Comparison of ENCODE assay signal across 9 cellular contexts in the genomic region with DNA sequence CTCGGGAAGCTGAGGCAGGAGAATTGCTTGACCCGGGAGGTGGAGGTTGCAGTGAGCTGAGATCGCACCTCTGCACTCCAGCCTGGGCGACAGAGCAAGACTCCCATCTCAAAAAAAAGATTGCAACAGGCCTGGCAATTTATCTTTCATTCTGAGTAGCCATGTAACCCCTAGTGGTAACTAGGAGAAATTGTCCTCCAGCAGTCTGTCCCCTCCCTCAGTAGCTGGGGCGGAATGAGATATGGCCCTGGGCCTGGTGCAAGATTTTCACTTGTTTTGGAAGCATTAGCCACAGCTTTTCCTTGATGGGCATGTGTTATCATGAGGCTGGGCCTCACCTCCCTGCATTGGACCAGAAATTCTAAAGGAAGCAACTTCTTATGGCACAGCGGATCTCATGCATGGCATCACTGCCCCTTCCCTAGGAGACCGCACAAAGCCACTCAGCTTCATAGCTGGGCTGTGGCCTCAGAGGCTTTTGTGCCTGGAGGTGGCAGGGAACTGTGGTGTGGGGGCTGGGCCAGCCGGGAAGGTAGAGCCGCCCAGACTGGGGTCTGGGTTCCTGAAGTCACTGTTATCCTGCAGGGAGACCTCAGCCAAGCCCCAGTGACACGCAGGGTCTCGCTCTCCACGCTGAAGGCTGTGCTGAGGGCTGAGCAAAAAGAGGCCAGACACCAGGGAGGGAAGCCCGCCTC. TPM values are rescaled to one million over a fixed set of nuclear protein-coding genes. Genes with fewer than 3 reads are reported as not detected.
DNase-seq lines count a peak whose midpoint lies in the region; ATAC-seq and TF ChIP-seq lines count a peak whose summit lies in the region.
"Had no signal": no experiment of that assay in that cellular context is flagged by ENCODE, and none has a peak within 500 bp of the region (broad histone marks: within the 10 kb centered on the region; RNA-seq: fewer than 3 reads in every experiment).

No MANE protein-coding gene starts in this region.

- TF ChIP-seq POLR2A in spleen (IDR thresholded peaks at IDR 0.05) = no peak

- CTCF ChIA-PET in activated CD4-positive, alpha-beta memory T cell treated with anti-CD3 and anti-CD28 coated beads, Interleukin-2, amount 10 ng/mL, durations not matched to agents 7 days and 5 days (lab: Charles Lee) = interaction anchor here (1.3 kb wide), 1 partner anchor 27 kb away, joined by 5 read pairs; no protein-coding TSS in a partner anchor

- H3K36me3 Mint-ChIP-seq in activated CD4-positive, alpha-beta memory T cell treated with anti-CD3 and anti-CD28 coated beads, Interleukin-2, amount 10 ng/mL, durations not matched to agents 7 days and 5 days (ENCODE audit: low read depth) = no peaks in the 10 kb centered on the region

- H3K27ac ChIP-seq in heart right ventricle (no peak overlapping the region), spleen (no peak overlapping the region)

- H3K4me3 ChIP-seq in heart right ventricle (no peak overlapping the region), fibroblast of pulmonary artery (replicated peaks; ENCODE audit: low read depth, low read length) (no peak overlapping the region), spleen (no peak overlapping the region)

- peak in 8 of 9 donors; percentile 15 to 48 (median 42) for TF ChIP-seq CTCF in heart right ventricle (IDR thresholded peaks at IDR 0.05)
- TF ChIP-seq CTCF in fibroblast of pulmonary artery (IDR thresholded peaks at IDR 0.05; ENCODE audit: low read length, missing control alignments) = peak; percentile 59
- TF ChIP-seq CTCF in spleen (IDR thresholded peaks at IDR 0.05 in 8 of 11, conservative IDR thresholded peaks at IDR 0.05 in 3 of 11) = peak in 8 of 11 experiments; percentile 12 to 55 (median 37)

- 71 to 77% methylated on average over 13 of the region's 13 CpGs for WGBS in heart right ventricle, 2 donors
- whole genome bisulfite sequencing in spleen, 5 donors = 81 to 88% (median 83%) methylated on average over 13 of the region's 13 CpGs

- H3K4me1 ChIP-seq in heart right ventricle (peaks cover 0 to 26% (median 13%) of the 10 kb centered on the region in 9 donors), spleen (no peaks in the 10 kb centered on the region)

- intact Hi-C loops in heart right ventricle (cut with DNase I) (no loop called here), cardiac septum (cut with DNase I) (no loop called here), spleen (cut with DNase I; ENCODE audit: low total_unique reads) (no loop called here)

- H3K4me1 Mint-ChIP-seq in activated CD4-positive, alpha-beta memory T cell treated with anti-CD3 and anti-CD28 coated beads, Interleukin-2, amount 10 ng/mL, durations not matched to agents 7 days and 5 days = no peaks in the 10 kb centered on the region

- peak in 2 of 8 donors; percentile 19 to 30 for ATAC-seq in heart right ventricle

- no peak for DNase-seq in heart right ventricle
- DNase-seq in cardiac septum (ENCODE audit: low spot score) = no peak
- peak; percentile 34 for DNase-seq in RPMI8226
- peak; percentile 47 for DNase-seq in fibroblast of pulmonary artery (ENCODE audit: low read depth)
- no peak for DNase-seq in spleen
- DNase-seq in stimulated activated CD4-positive, alpha-beta T cell treated with anti-CD3 and anti-CD28 coated beads, Interleukin-12 subunit alpha, Interleukin-12 subunit beta, amount 100 ng/mL, for 4 hours = no peak
- DNase-seq in activated CD4-positive, alpha-beta memory T cell treated with anti-CD3 and anti-CD28 coated beads, Interleukin-2, amount 10 ng/mL, durations not matched to agents 7 days and 5 days = no peak
- no peak for DNase-seq in activated CD4-positive, alpha-beta T cell treated with anti-CD3 and anti-CD28 coated beads for 4 hours
- DNase-seq: activated T-cell treated with anti-CD3 and anti-CD28 coated beads, Interleukin-2, amount 50 U/mL, for 4 hours had no signal

- H3K27me3 ChIP-seq in heart right ventricle = no peaks in the 10 kb centered on the region
- no peaks in the 10 kb centered on the region for H3K27me3 ChIP-seq in spleen (replicated peaks in 1 of 7)

- H3K9me3 ChIP-seq in heart right ventricle (no peaks in the 10 kb centered on the region), spleen (no peaks in the 10 kb centered on the region)

- POLR2A ChIA-PET in activated CD4-positive, alpha-beta memory T cell treated with anti-CD3 and anti-CD28 coated beads, Interleukin-2, amount 10 ng/mL, durations not matched to agents 7 days and 5 days (lab: Charles Lee) = no interaction called here

- no peaks in the 10 kb centered on the region for H3K9me3 Mint-ChIP-seq in activated CD4-positive, alpha-beta memory T cell treated with anti-CD3 and anti-CD28 coated beads, Interleukin-2, amount 10 ng/mL, durations not matched to agents 7 days and 5 days
- H3K9me3 Mint-ChIP-seq: activated T-cell treated with anti-CD3 and anti-CD28 coated beads, Interleukin-2, amount 50 U/mL, for 4 hours had no signal

- H3K36me3 ChIP-seq in heart right ventricle (peaks cover 0 to 32% (median 0%) of the 10 kb centered on the region in 9 donors), spleen (peaks cover 0 to 46% (median 11%) of the 10 kb centered on the region in 6 donors)

- H3K27ac Mint-ChIP-seq in activated CD4-positive, alpha-beta memory T cell treated with anti-CD3 and anti-CD28 coated beads, Interleukin-2, amount 10 ng/mL, durations not matched to agents 7 days and 5 days = no peak overlapping the region

- no peaks in the 10 kb centered on the region for H3K27me3 Mint-ChIP-seq in activated CD4-positive, alpha-beta memory T cell treated with anti-CD3 and anti-CD28 coated beads, Interleukin-2, amount 10 ng/mL, durations not matched to agents 7 days and 5 days

- no peak overlapping the region for H3K4me3 Mint-ChIP-seq in activated CD4-positive, alpha-beta memory T cell treated with anti-CD3 and anti-CD28 coated beads, Interleukin-2, amount 10 ng/mL, durations not matched to agents 7 days and 5 days
- H3K4me3 Mint-ChIP-seq: activated T-cell treated with anti-CD3 and anti-CD28 coated beads, Interleukin-2, amount 50 U/mL, for 4 hours had no signal

RNA-seq across cellular contexts. Expression of gene NATD1, which starts 13.4 kb away (rescaled TPM):
- 10 to 100 TPM; 11.9 to 23.1 (median 19.6) TPM for total RNA-seq in heart right ventricle
- polyA plus RNA-seq in heart right ventricle = 1 to 10 TPM; 3.1 to 4.0 TPM
- total RNA-seq in cardiac septum = 14.4 TPM
- 10 to 100 TPM in 6 of 7 donors, 1 to 10 TPM in 1; 9.4 to 31.0 (median 16.6) TPM for total RNA-seq in spleen
- polyA plus RNA-seq in spleen = 1 to 10 TPM; 1.3 to 5.9 (median 1.9) TPM
- 1 to 10 TPM; 7.2 to 8.3 TPM for total RNA-seq in activated CD4-positive, alpha-beta memory T cell treated with anti-CD3 and anti-CD28 coated beads, Interleukin-2, amount 10 ng/mL, durations not matched to agents 7 days and 5 days

RNA-seq across cellular contexts. Expression of gene TMEM11, which starts 25.9 kb away (rescaled TPM):
- 10 to 100 TPM; 20.8 to 37.2 (median 27.6) TPM for total RNA-seq in heart right ventricle
- polyA plus RNA-seq in heart right ventricle = 10 to 100 TPM; 50.8 to 54.1 TPM
- total RNA-seq in cardiac septum = 32.0 TPM
- total RNA-seq in spleen = 10 to 100 TPM; 17.9 to 25.0 (median 19.9) TPM
- 10 to 100 TPM; 14.2 to 22.6 (median 20.7) TPM for polyA plus RNA-seq in spleen
- total RNA-seq in activated CD4-positive, alpha-beta memory T cell treated with anti-CD3 and anti-CD28 coated beads, Interleukin-2, amount 10 ng/mL, durations not matched to agents 7 days and 5 days = 10 to 100 TPM; 23.2 to 23.3 TPM

RNA-seq across cellular contexts. Expression of gene MAP2K3, which starts 44.7 kb away (rescaled TPM):
- total RNA-seq in heart right ventricle = 10 to 100 TPM; 28.9 to 71.6 (median 60.4) TPM
- polyA plus RNA-seq in heart right ventricle = 100 to 1,000 TPM in 1 of 2 donors, 10 to 100 TPM in 1; 32.1 to 103 TPM
- 70.5 TPM for total RNA-seq in cardiac septum
- total RNA-seq in spleen = 100 to 1,000 TPM in 2 of 7 donors, 10 to 100 TPM in 5; 44.3 to 121 (median 83.6) TPM
- 10 to 100 TPM; 31.7 to 54.6 (median 46.3) TPM for polyA plus RNA-seq in spleen
- total RNA-seq in activated CD4-positive, alpha-beta memory T cell treated with anti-CD3 and anti-CD28 coated beads, Interleukin-2, amount 10 ng/mL, durations not matched to agents 7 days and 5 days = 10 to 100 TPM; 74.2 to 76.0 TPM

Comparison
In these comparisons a context has a peak if more than half of its experiments do, and no peak if none do; other contexts are left out.
1. DNase-seq: peak in RPMI8226 (single experiment) and fibroblast of pulmonary artery (single experiment); none in heart right ventricle (0 of 2), cardiac septum (single experiment), spleen (single experiment), stimulated activated CD4-positive, alpha-beta T cell treated with anti-CD3 and anti-CD28 coated beads, Interleukin-12 subunit alpha, Interleukin-12 subunit beta, amount 100 ng/mL, for 4 hours (single experiment), activated CD4-positive, alpha-beta memory T cell treated with anti-CD3 and anti-CD28 coated beads, Interleukin-2, amount 10 ng/mL, durations not matched to agents 7 days and 5 days (single experiment) and activated CD4-positive, alpha-beta T cell treated with anti-CD3 and anti-CD28 coated beads for 4 hours (0 of 2).
2. Peak in every context shown above with its lines, with median percentiles within 50 percentile points of each other: CTCF ChIP-seq.